ENCODE assay signal across 17 cellular contexts in genomic region chr2:129903586-129904425, GRCh38.
DNase-seq lines count a peak whose midpoint lies in the region; ATAC-seq and TF ChIP-seq lines count a peak whose summit lies in the region.
"Had no signal": no experiment of that assay in that cellular context is flagged by ENCODE, and none has a peak within 500 bp of the region (broad histone marks: within the 10 kb centered on the region; RNA-seq: fewer than 3 reads in every experiment).

No MANE protein-coding gene starts in this region.

- no peak; the same call in 2 of the 3 replicates for ATAC-seq in SK-N-SH treated with all-trans-retinoic acid at 6 μM for 48 hours
- ATAC-seq in HG02885 (IDR thresholded peaks at IDR 0.05; ENCODE audit: poor library complexity, unreplicated experiment), result no peak
- ATAC-seq: activated CD4-positive, alpha-beta T cell treated with anti-CD3 and anti-CD28 coated beads for 36 hours; gastroesophageal sphincter; naive thymus-derived CD4-positive, alpha-beta T cell had no signal

- no peak overlapping the region for H3K4me3 ChIP-seq in SK-N-SH (ENCODE audit: low read depth in 2 of 2, low read length in 1 of 2)
- no peak overlapping the region for H3K4me3 ChIP-seq in mammary epithelial cell (replicated peaks in 1 of 3; ENCODE audit: insufficient read depth in 1 of 3, low read depth in 2 of 3, low read length in 3 of 3)
- H3K4me3 ChIP-seq: gastroesophageal sphincter, suprapubic skin had no signal

- H3K4me1 Mint-ChIP-seq in type B pancreatic cell (ENCODE audit: unreplicated experiment), result peaks cover 13% of the 10 kb centered on the region
- H3K4me1 Mint-ChIP-seq: activated CD4-positive, alpha-beta T cell treated with anti-CD3 and anti-CD28 coated beads for 36 hours; naive thymus-derived CD4-positive, alpha-beta T cell had no signal

- intact Hi-C loops in mammary epithelial cell (cut with micrococcal nuclease), result no loop called here

- H3K4me3 Mint-ChIP-seq in type B pancreatic cell, result no peak overlapping the region
- H3K4me3 Mint-ChIP-seq: activated CD4-positive, alpha-beta T cell treated with anti-CD3 and anti-CD28 coated beads for 36 hours; naive thymus-derived CD4-positive, alpha-beta T cell had no signal

- in situ Hi-C loops in mammary epithelial cell (cut with MboI; ENCODE audit: low sequenced_read_pairs in 2 of 2), result no loop called here

- H3K27ac ChIP-seq in SK-N-SH (ENCODE audit: low read depth in 2 of 2, low read length in 1 of 2), result no peak overlapping the region
- H3K27ac ChIP-seq in mammary epithelial cell (ENCODE audit: insufficient read depth, low read depth, low read length), result no peak overlapping the region
- H3K27ac ChIP-seq: gastroesophageal sphincter, HL-60, suprapubic skin had no signal

- peaks cover 4% of the 10 kb centered on the region for H3K9me3 Mint-ChIP-seq in type B pancreatic cell

- H2AFZ ChIP-seq in SK-N-SH (ENCODE audit: low read depth) (no peak overlapping the region), mammary epithelial cell (ENCODE audit: low read depth, low read length) (no peak overlapping the region)

- H4K20me1 ChIP-seq in SK-N-SH (ENCODE audit: insufficient read depth) (no peaks in the 10 kb centered on the region), mammary epithelial cell (ENCODE audit: insufficient read depth, low read length) (no peaks in the 10 kb centered on the region)

- POLR2A ChIA-PET in SK-N-SH (lab: Yijun Ruan, JAX), result no interaction called here

- no peak for TF ChIP-seq CTCF in SK-N-SH (IDR thresholded peaks at IDR 0.05)
- no peak for TF ChIP-seq CTCF in type B pancreatic cell (conservative IDR thresholded peaks at IDR 0.05)
- TF ChIP-seq CTCF in mammary epithelial cell (conservative IDR thresholded peaks at IDR 0.05 in 1 of 2, IDR thresholded peaks at IDR 0.05 in 1 of 2; ENCODE audit: extremely low read depth in 1 of 2, insufficient read depth in 1 of 2, low read depth in 1 of 2, low read length in 2 of 2), result no peak

- H3K4me1 ChIP-seq in SK-N-SH (ENCODE audit: control insufficient read depth in 1 of 2, insufficient read depth in 2 of 2, low read depth in 1 of 2, low read length in 1 of 2) (peaks cover 0 to 36% of the 10 kb centered on the region in 2 experiments; a peak in 1 of 4 replicates), mammary epithelial cell (ENCODE audit: insufficient read depth, low read length) (no peaks in the 10 kb centered on the region)
- H3K4me1 ChIP-seq: gastroesophageal sphincter, suprapubic skin had no signal

- H3K79me2 ChIP-seq in SK-N-SH (ENCODE audit: insufficient read depth), result no peaks in the 10 kb centered on the region
- H3K79me2 ChIP-seq in mammary epithelial cell (ENCODE audit: insufficient read depth, low read length), result no peaks in the 10 kb centered on the region

- DNase-seq in SK-N-SH, result peak; percentile 55
- DNase-seq in NCI-H526 treated with DMSO at 0.1 percent for 48 hours (lab: John Stamatoyannopoulos, UW), result peak; percentile 47
- peak; percentile 68 for DNase-seq in iPS-NIHi11 (ENCODE audit: low spot score)
- DNase-seq in type B pancreatic cell (ENCODE audit: extremely low spot score, unreplicated experiment), result peak; percentile 63
- no peak for DNase-seq in AG08396 (ENCODE audit: low spot score)
- no peak for DNase-seq in mammary epithelial cell
- DNase-seq: activated CD4-positive, alpha-beta T cell treated with anti-CD3 and anti-CD28 coated beads for 36 hours; activated gamma-delta T cell; effector CD8-positive, alpha-beta T cell; kidney glomerular epithelial cell; naive thymus-derived CD4-positive, alpha-beta T cell; NCI-H2081 treated with DMSO at 0.1 percent for 48 hours had no signal

- no peak for TF ChIP-seq RAD21 in SK-N-SH (IDR thresholded peaks at IDR 0.05; ENCODE audit: low read length)

- no peaks in the 10 kb centered on the region for H3F3A ChIP-seq in SK-N-SH (replicated peaks; ENCODE audit: insufficient read depth)

- H3K9me3 ChIP-seq in SK-N-SH (no peaks in the 10 kb centered on the region), mammary epithelial cell (replicated peaks; ENCODE audit: insufficient read depth, low read length) (no peaks in the 10 kb centered on the region)
- H3K9me3 ChIP-seq: suprapubic skin had no signal

- CTCF ChIA-PET in SK-N-SH (lab: Yijun Ruan, JAX) (interaction anchor here (0.9 to 1.4 kb wide), 3 partner anchors 8 to 27 kb away, joined by 3 read pairs; no protein-coding TSS in a partner anchor), mammary epithelial cell (lab: Charles Lee; ENCODE audit: low non-redundant PET) (no interaction called here)

- WGBS in SK-N-SH (ENCODE audit: low lambda C conversion rate), result 28% methylated on average over 9 of the region's 17 CpGs
- WGBS in mammary epithelial cell (ENCODE audit: low coverage, missing lambda C conversion rate), result 54% methylated on average over 9 of the region's 17 CpGs

- H3K27ac Mint-ChIP-seq in type B pancreatic cell, result no peak overlapping the region
- H3K27ac Mint-ChIP-seq: activated CD4-positive, alpha-beta T cell treated with anti-CD3 and anti-CD28 coated beads for 36 hours; naive thymus-derived CD4-positive, alpha-beta T cell had no signal

- H3K9me2 ChIP-seq in SK-N-SH, result no peaks in the 10 kb centered on the region

- H3K36me3 ChIP-seq in SK-N-SH (replicated peaks in 1 of 2; ENCODE audit: control insufficient read depth in 1 of 2, insufficient read depth in 2 of 2, low read length in 1 of 2) (no peaks in the 10 kb centered on the region), mammary epithelial cell (ENCODE audit: insufficient read depth, low read length) (no peaks in the 10 kb centered on the region)
- H3K36me3 ChIP-seq: gastroesophageal sphincter, suprapubic skin had no signal

- dilution Hi-C loops in mammary epithelial cell (cut with HindIII; ENCODE audit: low sequenced_read_pairs), result no loop called here

- H3K9ac ChIP-seq in SK-N-SH (no peak overlapping the region), mammary epithelial cell (ENCODE audit: insufficient read depth, low read length) (no peak overlapping the region)

- TF ChIP-seq EP300 in SK-N-SH (IDR thresholded peaks at IDR 0.05; ENCODE audit: borderline replicate concordance in 1 of 2, low read depth in 1 of 2, low read length in 1 of 2), result no peak

- BruUV-seq in mammary epithelial cell (replicated peaks; lab: Mats Ljungman, UMichigan), result no TSS peak

- no peaks in the 10 kb centered on the region for H3K36me3 Mint-ChIP-seq in type B pancreatic cell
- H3K36me3 Mint-ChIP-seq: naive thymus-derived CD4-positive, alpha-beta T cell had no signal

- H3K27me3 ChIP-seq in SK-N-SH (ENCODE audit: insufficient read depth) (no peaks in the 10 kb centered on the region), mammary epithelial cell (ENCODE audit: insufficient read depth, low read length) (no peaks in the 10 kb centered on the region)

- H3K27me3 Mint-ChIP-seq in type B pancreatic cell, result peaks cover 4% of the 10 kb centered on the region

- H3K4me2 ChIP-seq in SK-N-SH, result no peak overlapping the region
- no peak overlapping the region for H3K4me2 ChIP-seq in mammary epithelial cell (ENCODE audit: insufficient read depth, low read depth, low read length)

TF ChIP-seq in SK-N-SH, 30 proteins besides CTCF, POLR2A, EP300 and RAD21 (continues in another document):
- TF ChIP-seq TAF1 (IDR thresholded peaks at IDR 0.05; ENCODE audit: borderline replicate concordance, low read depth, low read length), result no peak
- no peak for TF ChIP-seq POLR2AphosphoS5 (IDR thresholded peaks at IDR 0.05; ENCODE audit: low read depth, low read length)
- TF ChIP-seq MXI1 (IDR thresholded peaks at IDR 0.05; ENCODE audit: low read depth, low read length), result no peak
- no peak for TF ChIP-seq FOSL2 (IDR thresholded peaks at IDR 0.05; ENCODE audit: borderline replicate concordance, low read depth)
- TF ChIP-seq SMC3 (IDR thresholded peaks at IDR 0.05; ENCODE audit: low read depth, low read length), result no peak
- no peak for TF ChIP-seq GATA2 (CRISPR knock-in tag; IDR thresholded peaks at IDR 0.05)

TF ChIP-seq in SK-N-SH treated with all-trans-retinoic acid at 6 μM for 48 hours, 23 proteins besides CTCF, POLR2A, EP300 and RAD21:
- no peak for TF ChIP-seq ESRRG (CRISPR knock-in tag; IDR thresholded peaks at IDR 0.05)
TF ChIP-seq in SK-N-SH treated with all-trans-retinoic acid at 6 μM for 48 hours: peak in this region for 0.

Comparison
In these comparisons a context has a peak if more than half of its experiments do, and no peak if none do; other contexts are left out.
1. DNase-seq: peak in SK-N-SH (single experiment), NCI-H526 treated with DMSO at 0.1 percent for 48 hours (single experiment), iPS-NIHi11 (single experiment) and type B pancreatic cell (single experiment); none in AG08396 (single experiment) and mammary epithelial cell (single experiment).